In the genomic region with DNA sequence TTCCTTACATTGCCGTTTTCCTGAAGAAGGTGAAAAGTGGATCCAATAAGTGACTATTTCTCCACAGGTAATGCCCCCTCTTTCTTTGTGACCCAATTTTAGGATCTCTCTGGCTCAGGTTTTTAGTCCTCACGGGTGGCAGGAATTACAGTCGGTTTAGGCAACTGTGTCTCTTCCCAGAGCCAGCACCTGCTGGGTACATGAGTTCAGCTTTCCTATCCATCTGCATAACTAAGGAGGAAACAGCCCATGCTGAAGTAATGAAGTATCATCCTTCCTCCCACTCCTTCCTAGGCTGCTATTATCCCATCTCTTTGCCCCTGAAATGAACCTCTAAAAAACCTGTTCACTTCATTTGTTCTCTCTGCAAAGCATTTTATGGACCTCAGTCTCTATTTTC, we compare ENCODE assay signal across 22 cellular contexts.
"Had no signal": no experiment of that assay in that cellular context is flagged by ENCODE, and none has a peak within 500 bp of the region (broad histone marks: within the 10 kb centered on the region; RNA-seq: fewer than 3 reads in every experiment).

No MANE protein-coding gene starts in this region.

- H3K36me3 ChIP-seq: cardiac muscle cell, esophagus muscularis mucosa, heart left ventricle, left ventricle myocardium inferior, tibial artery, WERI-Rb-1 had no signal

- H3K4me3 ChIP-seq: body of pancreas, cardiac muscle cell, esophagus muscularis mucosa, heart left ventricle, left ventricle myocardium inferior, tibial artery had no signal

- ATAC-seq: activated CD8-positive, alpha-beta T cell treated with anti-CD3 and anti-CD28 coated beads, Interleukin-2, amount 10 ng/mL, durations not matched to agents 7 days and 5 days; body of pancreas; effector memory CD8-positive, alpha-beta T cell; heart left ventricle; naive thymus-derived CD4-positive, alpha-beta T cell; sciatic nerve; stimulated activated effector memory CD8-positive, alpha-beta T cell treated with anti-CD3 and anti-CD28 coated beads, Interleukin-12 subunit alpha, Interleukin-12 subunit beta, amount 100 ng/mL, for 72 hours; stimulated activated naive CD8-positive, alpha-beta T cell treated with anti-CD3 and anti-CD28 coated beads, Interleukin-15, amount 100 ng/mL, for 72 hours had no signal

- DNase-seq: activated CD4-positive, alpha-beta T cell treated with anti-CD3 and anti-CD28 coated beads for 1 hour; activated CD4-positive, alpha-beta T cell treated with anti-CD3 and anti-CD28 coated beads, Interleukin-2, amount 50 U/mL, for 1 hour; activated CD8-positive, alpha-beta T cell treated with anti-CD3 and anti-CD28 coated beads, Interleukin-2, amount 10 ng/mL, durations not matched to agents 7 days and 5 days; activated gamma-delta T cell; anterior cingulate cortex; body of pancreas; dermis blood vessel endothelial cell; effector memory CD8-positive, alpha-beta T cell; heart left ventricle; left ventricle myocardium inferior; naive thymus-derived CD4-positive, alpha-beta T cell; small intestine; stimulated activated CD4-positive, alpha-beta T cell treated with anti-CD3 and anti-CD28 coated beads, Interleukin-2, amount 100 ng/mL, for 24 hours; stimulated activated naive CD8-positive, alpha-beta T cell treated with anti-CD3 and anti-CD28 coated beads, Interleukin-15, amount 100 ng/mL, for 72 hours; tibial artery had no signal

- FAIRE-seq: frontal cortex, small intestine, TTC549 had no signal

- H3K27me3 ChIP-seq: body of pancreas, cardiac muscle cell, esophagus muscularis mucosa, heart left ventricle, tibial artery had no signal
